Comparison of ENCODE assay signal across 9 cellular contexts in genomic region chr5:178131446-178131996, GRCh38. TPM values are rescaled to one million over a fixed set of nuclear protein-coding genes. Genes with fewer than 3 reads are reported as not detected.
DNase-seq lines count a peak whose midpoint lies in the region; ATAC-seq and TF ChIP-seq lines count a peak whose summit lies in the region.
"Had no signal": no experiment of that assay in that cellular context is flagged by ENCODE, and none has a peak within 500 bp of the region (broad histone marks: within the 10 kb centered on the region; RNA-seq: fewer than 3 reads in every experiment).

No MANE protein-coding gene starts in this region.

- peaks cover 14% of the 10 kb centered on the region for H3K36me3 ChIP-seq in iPS-18a (ENCODE audit: control insufficient read depth, low read depth, low read length)
- H3K36me3 ChIP-seq in stomach smooth muscle (ENCODE audit: control insufficient read depth in 2 of 2, insufficient read depth in 2 of 2, low read length in 2 of 2), result peaks cover 4 to 12% of the 10 kb centered on the region in 2 donors

- H3K27me3 Mint-ChIP-seq in activated B cell treated with CpG ODN at 0.5 μM for 24 hours, result no peaks in the 10 kb centered on the region

- H3K9me3 ChIP-seq in iPS-18a (ENCODE audit: control insufficient read depth, low read depth, low read length), result no peaks in the 10 kb centered on the region
- no peaks in the 10 kb centered on the region for H3K9me3 ChIP-seq in stomach smooth muscle (ENCODE audit: control insufficient read depth in 2 of 2, low read length in 2 of 2)

- H3K9ac ChIP-seq in iPS-18a (ENCODE audit: low read length) (peak overlapping the region; percentile 82), stomach smooth muscle (ENCODE audit: low read length in 2 of 2) (peak overlapping the region; percentile 82 to 92)

- H3K4me3 Mint-ChIP-seq in activated B cell treated with CpG ODN at 0.5 μM for 24 hours, result peak overlapping the region; percentile 85

- TF ChIP-seq CTCF in activated B cell treated with CpG ODN at 0.5 μM for 24 hours (IDR thresholded peaks at IDR 0.05), result no peak

- peak overlapping the region; percentile 74 for H3K27ac Mint-ChIP-seq in activated B cell treated with CpG ODN at 0.5 μM for 24 hours

- DNase-seq in NOMO-1 treated with DMSO at 0.1 percent for 48 hours (lab: John Stamatoyannopoulos, UW; ENCODE audit: unreplicated experiment) (peak; percentile 15), NOMO-1 treated with dmso at 0.1 percent for 144 hours (lab: John Stamatoyannopoulos, UW; ENCODE audit: unreplicated experiment) (no peak), activated B cell treated with CpG ODN at 0.5 μM for 24 hours (no peak), SIG-M5 (lab: John Stamatoyannopoulos, UW) (no peak), dedifferentiated amniotic fluid mesenchymal stem cell (ENCODE audit: extremely low spot score) (no peak)

- ATAC-seq in activated B cell treated with CpG ODN at 0.5 μM for 24 hours (ENCODE audit: low read depth), result no peak
- no peak for ATAC-seq in GM21737 (IDR thresholded peaks at IDR 0.05; ENCODE audit: unreplicated experiment)

- peaks cover 21% of the 10 kb centered on the region for H3K4me1 Mint-ChIP-seq in activated B cell treated with CpG ODN at 0.5 μM for 24 hours

- intact Hi-C loops in activated B cell treated with CpG ODN at 0.5 μM for 24 hours (cut with micrococcal nuclease), result loop anchor here (5.0 kb wide), 1 partner anchor 1491 kb away; the partner anchor contains the start of gene HNRNPH1

- CTCF ChIA-PET in activated B cell treated with CpG ODN at 0.5 μM for 24 hours (lab: Charles Lee), result interaction anchor here (2.0 to 3.0 kb wide), 2 partner anchors 11 to 56 kb away, joined by 10 to 12 read pairs; no protein-coding TSS in a partner anchor

- H3K9me3 Mint-ChIP-seq in activated B cell treated with CpG ODN at 0.5 μM for 24 hours, result no peaks in the 10 kb centered on the region

- H3K4me3 ChIP-seq in iPS-18a (ENCODE audit: low read length), result peak overlapping the region; percentile 86
- H3K4me3 ChIP-seq in stomach smooth muscle (ENCODE audit: low read length in 2 of 2), result peak overlapping the region; percentile 81 to 84

- H3K27me3 ChIP-seq in iPS-18a (ENCODE audit: control insufficient read depth, insufficient read depth, low read length) (no peaks in the 10 kb centered on the region), stomach smooth muscle (ENCODE audit: control insufficient read depth in 1 of 2, insufficient read depth in 2 of 2, low read length in 2 of 2) (no peaks in the 10 kb centered on the region)

- peaks cover 28% of the 10 kb centered on the region for H3K4me1 ChIP-seq in iPS-18a (ENCODE audit: control insufficient read depth, low read depth, low read length)
- H3K4me1 ChIP-seq in stomach smooth muscle (ENCODE audit: control insufficient read depth, insufficient read depth, low read length), result peaks cover 10% of the 10 kb centered on the region

- H3K36me3 Mint-ChIP-seq in activated B cell treated with CpG ODN at 0.5 μM for 24 hours (ENCODE audit: low read depth), result peaks cover 32% of the 10 kb centered on the region

- H3K27ac ChIP-seq in iPS-18a (ENCODE audit: low read length), result peak overlapping the region; percentile 62
- H3K27ac ChIP-seq in stomach smooth muscle (ENCODE audit: low read length), result peak overlapping the region; percentile 71

- POLR2A ChIA-PET in activated B cell treated with CpG ODN at 0.5 μM for 24 hours (lab: Charles Lee), result interaction anchor here (0.8 to 3.8 kb wide), 6 partner anchors 10 to 56 kb away, joined by 3 to 28 read pairs (median 12); partner anchors contain the start of genes N4BP3 and NHP2

RNA-seq across cellular contexts. Expression of gene RMND5B, which starts 0.7 kb away (rescaled TPM):
- 42.4 and 57.2 TPM in 2 replicates for total RNA-seq in activated B cell treated with CpG ODN at 0.5 μM for 24 hours

RNA-seq across cellular contexts. Expression of gene N4BP3, which starts 18.2 kb away (rescaled TPM):
- total RNA-seq in activated B cell treated with CpG ODN at 0.5 μM for 24 hours, result 17.4 and 18.1 TPM in 2 replicates

RNA-seq across cellular contexts. Expression of gene NHP2, which starts 22.2 kb away (rescaled TPM):
- total RNA-seq in activated B cell treated with CpG ODN at 0.5 μM for 24 hours, result 175 and 180 TPM in 2 replicates

RNA-seq across cellular contexts. Expression of gene GMCL2, which starts 55.6 kb away (rescaled TPM):
- total RNA-seq in activated B cell treated with CpG ODN at 0.5 μM for 24 hours, result not detected in 2 replicates
- total RNA-seq: T-helper 2 cell treated with Interferon-gamma antibody and Interleukin-4, amounts not matched to agents 100 ng/mL and 5 ng/mL, for 36 hours had no signal
